17 cellular contexts compared by ENCODE assay signal in the genomic region with DNA sequence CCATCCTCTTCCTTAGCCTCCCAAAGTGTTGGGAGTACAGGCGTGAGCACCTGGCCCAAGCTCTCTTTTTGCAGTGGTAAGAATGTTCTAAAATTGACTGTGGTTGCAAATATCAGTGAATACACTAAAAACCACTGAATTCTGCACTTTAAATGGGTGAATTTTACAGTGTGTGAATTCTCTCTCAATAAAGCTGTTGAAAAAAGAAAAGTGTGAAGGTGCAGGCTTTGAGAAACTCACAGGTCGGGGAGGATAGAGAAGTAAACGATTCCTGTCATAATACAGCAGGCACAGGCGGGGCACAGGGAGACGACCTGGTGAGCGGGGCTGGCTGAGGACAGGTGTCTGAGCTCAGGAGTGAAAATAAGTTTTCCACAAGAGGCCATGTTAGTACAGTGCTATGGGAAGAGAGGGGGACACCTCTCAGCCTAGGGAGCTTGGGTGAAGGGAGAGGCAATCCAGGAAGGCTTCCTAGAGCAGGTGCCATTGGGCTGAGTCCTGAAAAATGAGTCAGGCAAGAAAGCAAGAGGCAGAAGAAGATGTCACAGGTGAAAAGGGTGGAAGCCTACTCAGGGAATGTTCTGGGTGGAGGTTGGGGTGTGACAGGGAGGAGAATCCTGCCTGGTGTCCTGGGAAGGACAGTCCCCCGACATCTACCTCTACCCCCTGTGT. TPM values are rescaled to one million over a fixed set of nuclear protein-coding genes. Genes with fewer than 3 reads are reported as not detected.
DNase-seq lines count a peak whose midpoint lies in the region; ATAC-seq, FAIRE-seq and TF ChIP-seq lines count a peak whose summit lies in the region.
"Had no signal": no experiment of that assay in that cellular context is flagged by ENCODE, and none has a peak within 500 bp of the region (broad histone marks: within the 10 kb centered on the region; RNA-seq: fewer than 3 reads in every experiment).

No MANE protein-coding gene starts in this region.

- no peak for TF ChIP-seq POLR2A in K562 (conservative IDR thresholded peaks at IDR 0.05)

- 35% methylated on average over 7 of the region's 7 CpGs for WGBS in K562 (ENCODE audit: insufficient coverage, low coverage, missing lambda C conversion rate)

- H3K36me3 ChIP-seq in OCI-LY3 (replicated peaks; ENCODE audit: low read depth, low read length) (no peaks in the 10 kb centered on the region), K562 (ENCODE audit: control insufficient read depth, insufficient read depth, low read length) (no peaks in the 10 kb centered on the region)
- H3K36me3 ChIP-seq: left lung, transverse colon had no signal

- H3K4me1 ChIP-seq in OCI-LY3 (ENCODE audit: low read length) (peaks cover 42% of the 10 kb centered on the region), K562 (replicated peaks in 1 of 2; ENCODE audit: control insufficient read depth in 2 of 2, insufficient read depth in 2 of 2, low read length in 2 of 2) (peaks cover 18 to 37% of the 10 kb centered on the region in 2 experiments; a peak in 4 of 5 replicates)
- H3K4me1 ChIP-seq: transverse colon had no signal

- no peak for TF ChIP-seq EP300 in K562 (IDR thresholded peaks at IDR 0.05; ENCODE audit: low read length)

- H3K27me3 Mint-ChIP-seq in activated T-cell treated with anti-CD3 and anti-CD28 coated beads, Interleukin-2, amount 50 U/mL, for 24 hours = no peaks in the 10 kb centered on the region

- CTCF ChIA-PET in K562 (lab: Yijun Ruan, JAX; ENCODE audit: low intra/inter-chr PET ratio) = no interaction called here

- BruUV-seq in K562 (replicated peaks; lab: Mats Ljungman, UMichigan) = no TSS peak

- H3K27ac ChIP-seq in OCI-LY3 (ENCODE audit: low read length) (0 out of 2 replicates have a peak overlapping the region, but pooled peaks have one; percentile 6), K562 (ENCODE audit: extremely low read depth, low read depth, low read length) (no peak overlapping the region), skin epidermis (peak overlapping the region in 11 of 21 experiments; percentile 0 to 66 (median 31))
- H3K27ac ChIP-seq: RWPE1, transverse colon had no signal

- ATAC-seq in K562 = no peak

- TF ChIP-seq CTCF in OCI-LY3 (IDR thresholded peaks at IDR 0.05; ENCODE audit: low read depth, low read length) (no peak), K562 (IDR thresholded peaks at IDR 0.05 in 2 of 3, conservative IDR thresholded peaks at IDR 0.05 in 1 of 3; ENCODE audit: insufficient read depth in 2 of 3, low read depth in 1 of 3, low read length in 3 of 3) (no peak)

- no peaks in the 10 kb centered on the region for H3K9me3 Mint-ChIP-seq in activated T-cell treated with anti-CD3 and anti-CD28 coated beads, Interleukin-2, amount 50 U/mL, for 24 hours

- peak overlapping the region; percentile 88 for H3K27ac Mint-ChIP-seq in activated T-cell treated with anti-CD3 and anti-CD28 coated beads, Interleukin-2, amount 50 U/mL, for 24 hours

- no peaks in the 10 kb centered on the region for H3K9me1 ChIP-seq in K562 (ENCODE audit: control insufficient read depth, insufficient read depth, low read length)

- no peaks in the 10 kb centered on the region for H3K9me3 ChIP-seq in OCI-LY3 (ENCODE audit: insufficient read depth, low read length)
- H3K9me3 ChIP-seq in K562 (replicated peaks; ENCODE audit: control insufficient read depth, insufficient read depth, low read depth, low read length) = no peaks in the 10 kb centered on the region
- H3K9me3 ChIP-seq: left lung, transverse colon had no signal

- intact Hi-C loops in K562 (cut with micrococcal nuclease) = no loop called here

- DNase-seq in activated T-cell treated with anti-CD3 and anti-CD28 coated beads, Interleukin-2, amount 50 U/mL, for 24 hours = no peak
- DNase-seq in activated T-cell treated with anti-CD3 and anti-CD28 coated beads, Interleukin-2, amount 50 U/mL, for 48 hours = no peak
- DNase-seq in K562 (ENCODE audit: extremely low read depth in 1 of 4, low spot score in 3 of 4) = no peak
- DNase-seq in NCI-H2029 treated with DMSO at 0.1 percent for 48 hours (lab: John Stamatoyannopoulos, UW) = no peak
- DNase-seq in KG1 (lab: John Stamatoyannopoulos, UW) = no peak
- DNase-seq in DMS79 (lab: John Stamatoyannopoulos, UW) = no peak
- DNase-seq: ACHN, cerebellar nuclear complex, left lung, NCI-H2081, NCI-H526 treated with DMSO at 0.1 percent for 48 hours, retina had no signal

- no peak overlapping the region for H3K4me3 Mint-ChIP-seq in activated T-cell treated with anti-CD3 and anti-CD28 coated beads, Interleukin-2, amount 50 U/mL, for 24 hours

- no peak for TF ChIP-seq RAD21 in K562 (CRISPR knock-in tag; conservative IDR thresholded peaks at IDR 0.05 in 1 of 2, IDR thresholded peaks at IDR 0.05 in 1 of 2)

- H3K4me3 ChIP-seq in OCI-LY3 (ENCODE audit: low read length) = peak overlapping the region; percentile 36; the same call in 1 of the 2 replicates
- no peak overlapping the region for H3K4me3 ChIP-seq in K562
- no peak overlapping the region for H3K4me3 ChIP-seq in skin epidermis
- H3K4me3 ChIP-seq: left lung, transverse colon had no signal

- H3K4me2 ChIP-seq in OCI-LY3 (ENCODE audit: low read length) (peak overlapping the region; percentile 57), K562 (ENCODE audit: insufficient read depth, low read length) (no peak overlapping the region)

- H3K27me3 ChIP-seq in OCI-LY3 (ENCODE audit: low read depth, low read length) (peaks cover 43% of the 10 kb centered on the region), K562 (ENCODE audit: control insufficient read depth in 2 of 2, insufficient read depth in 2 of 2, low read length in 2 of 2) (peaks cover 0 to 37% of the 10 kb centered on the region in 2 experiments; a peak in 2 of 5 replicates)

- in situ Hi-C loops in K562 (cut with MboI) = no loop called here

- no peak for FAIRE-seq in K562 (lab: Jason Lieb, UNC)

- H3K79me2 ChIP-seq in OCI-LY3 (ENCODE audit: low read length) (no peaks in the 10 kb centered on the region), K562 (ENCODE audit: control insufficient read depth, insufficient read depth, low read length) (no peaks in the 10 kb centered on the region)

- POLR2A ChIA-PET in K562 (lab: Yijun Ruan, JAX) = interaction anchor here (1.5 kb wide), 1 partner anchor 31 kb away, joined by 4 read pairs; no protein-coding TSS in a partner anchor

- H3K36me3 Mint-ChIP-seq in activated T-cell treated with anti-CD3 and anti-CD28 coated beads, Interleukin-2, amount 50 U/mL, for 24 hours (ENCODE audit: low read depth) = no peaks in the 10 kb centered on the region

- H4K20me1 ChIP-seq in OCI-LY3 (ENCODE audit: insufficient read depth, low read length) (no peaks in the 10 kb centered on the region), K562 (replicated peaks; ENCODE audit: control insufficient read depth, insufficient read depth, low read length) (0 out of 2 replicates have a peak, but pooled peaks cover 3% of the 10 kb centered on the region)

- H2AFZ ChIP-seq in OCI-LY3 (ENCODE audit: low read depth, low read length) = no peak overlapping the region
- H2AFZ ChIP-seq in K562 (ENCODE audit: low read depth, low read length) = no peak overlapping the region

- H3K9ac ChIP-seq in OCI-LY3 (ENCODE audit: low read length) (peak overlapping the region; percentile 21; the same call in 1 of the 2 replicates), K562 (ENCODE audit: insufficient read depth in 1 of 2, low read depth in 2 of 2, low read length in 2 of 2) (no peak overlapping the region)

- H3K4me1 Mint-ChIP-seq in activated T-cell treated with anti-CD3 and anti-CD28 coated beads, Interleukin-2, amount 50 U/mL, for 24 hours (ENCODE audit: low read depth) = peaks cover 49% of the 10 kb centered on the region

TF ChIP-seq in K562, 482 proteins besides CTCF, POLR2A, EP300 and RAD21 (continues in another document):
- no peak for TF ChIP-seq CBX3 (IDR thresholded peaks at IDR 0.05; ENCODE audit: borderline replicate concordance in 1 of 2, low read length in 2 of 2)
- TF ChIP-seq FOSL1 (tag; conservative IDR thresholded peaks at IDR 0.05) = no peak
- peak; percentile 12 for TF ChIP-seq RBM25 (IDR thresholded peaks at IDR 0.05; ENCODE audit: low read depth, low read length, severe bottlenecking)

RNA-seq across cellular contexts. Expression of a gene that starts 26.1 kb away (rescaled TPM):
- total RNA-seq in K562 (2011; cell fraction: chromatin; rRNA removed; ENCODE audit: low replicate concordance) = 0.35 and 2.6 TPM in 2 replicates
- 0.39 and 0.50 TPM in 2 replicates for total RNA-seq in K562 (2011; cell fraction: nucleolus; rRNA removed)
- 0.29 and 0.38 TPM in 2 replicates for total RNA-seq in K562 (2011; cell fraction: nucleoplasm; rRNA removed)
- total RNA-seq in K562 (2014; rRNA removed) = 0.04 and 0.05 TPM in 2 replicates
- 0.03 TPM in 1 of 2 replicates, not detected in the other for total RNA-seq in K562 (2014; rRNA removed; fragmentation: Illumina TruSeq; extraction: Trizol)
- total RNA-seq in K562 (2015; rRNA removed; fragmentation: Illumina TruSeq; extraction: Trizol) = 0.11 and 0.34 TPM in 2 replicates
- total RNA-seq in K562 (2021) = 0.31 TPM in 2 replicates
- polyA plus RNA-seq in K562 (2011; rRNA removed) = 0.16 and 0.39 TPM in 2 replicates
- polyA plus RNA-seq in K562 (2011; cell fraction: cytosol; rRNA removed) = 0.09 and 0.72 TPM in 2 replicates
- 0.53 and 7.0 TPM in 2 replicates for polyA plus RNA-seq in K562 (2011; cell fraction: nucleus; rRNA removed)
- polyA plus RNA-seq in K562 (2012) = 0.06 and 0.08 TPM in 2 replicates
- polyA plus RNA-seq in K562 (2014; fragmentation: Illumina TruSeq; extraction: Trizol) = 0.04 and 0.09 TPM in 2 replicates
- not detected for polyA plus RNA-seq in K562 (2014; fragmentation: Nextera tagmentation; extraction: Ambion mirVana)
- polyA plus RNA-seq in K562 (2014; rRNA removed) = 0.03 and 0.25 TPM in 2 replicates
- polyA minus RNA-seq in K562 (2011; rRNA and poly(A)+ RNA removed) = 0.14 TPM in 1 of 2 replicates, not detected in the other
- polyA minus RNA-seq in K562 (2011; cell fraction: cytosol; rRNA and poly(A)+ RNA removed) = 0.27 and 0.29 TPM in 2 replicates
- polyA minus RNA-seq in K562 (2011; cell fraction: nucleus; rRNA and poly(A)+ RNA removed) = 0.27 and 0.33 TPM in 2 replicates

RNA-seq across cellular contexts. Expression of a gene that starts 46.2 kb away (rescaled TPM):
- total RNA-seq in K562 (2011; cell fraction: chromatin; rRNA removed; ENCODE audit: low replicate concordance) = 1.8 and 2.3 TPM in 2 replicates
- total RNA-seq in K562 (2011; cell fraction: nucleolus; rRNA removed) = 1.0 and 1.2 TPM in 2 replicates
- total RNA-seq in K562 (2011; cell fraction: nucleoplasm; rRNA removed) = 0.73 and 1.8 TPM in 2 replicates
- total RNA-seq in K562 (2014; rRNA removed) (not detected in 2 replicates), K562 (2014; rRNA removed; fragmentation: Illumina TruSeq; extraction: Trizol) (not detected in 2 replicates), K562 (2015; rRNA removed; fragmentation: Illumina TruSeq; extraction: Trizol) (not detected in 2 replicates), K562 (2021) (not detected in 2 replicates)
- polyA plus RNA-seq in K562 (2011; rRNA removed) (0.08 and 0.22 TPM in 2 replicates), K562 (2014; fragmentation: Illumina TruSeq; extraction: Trizol) (not detected in 2 replicates), K562 (2014; fragmentation: Nextera tagmentation; extraction: Ambion mirVana) (not detected), K562 (2014; rRNA removed) (not detected in 2 replicates)
- polyA plus RNA-seq in K562 (2011; cell fraction: cytosol; rRNA removed) = 0.04 and 0.06 TPM in 2 replicates
- 0.24 and 1.6 TPM in 2 replicates for polyA plus RNA-seq in K562 (2011; cell fraction: nucleus; rRNA removed)
- not detected in 2 replicates for polyA plus RNA-seq in K562 (2012)
- not detected in 2 replicates for polyA minus RNA-seq in K562 (2011; rRNA and poly(A)+ RNA removed)
- polyA minus RNA-seq in K562 (2011; cell fraction: cytosol; rRNA and poly(A)+ RNA removed) = not detected in 2 replicates
- polyA minus RNA-seq in K562 (2011; cell fraction: nucleus; rRNA and poly(A)+ RNA removed) = 0.13 TPM in 1 of 2 replicates, not detected in the other
- total RNA-seq: transverse colon had no signal
- polyA plus RNA-seq: neural cell had no signal
